In the genomic region with DNA sequence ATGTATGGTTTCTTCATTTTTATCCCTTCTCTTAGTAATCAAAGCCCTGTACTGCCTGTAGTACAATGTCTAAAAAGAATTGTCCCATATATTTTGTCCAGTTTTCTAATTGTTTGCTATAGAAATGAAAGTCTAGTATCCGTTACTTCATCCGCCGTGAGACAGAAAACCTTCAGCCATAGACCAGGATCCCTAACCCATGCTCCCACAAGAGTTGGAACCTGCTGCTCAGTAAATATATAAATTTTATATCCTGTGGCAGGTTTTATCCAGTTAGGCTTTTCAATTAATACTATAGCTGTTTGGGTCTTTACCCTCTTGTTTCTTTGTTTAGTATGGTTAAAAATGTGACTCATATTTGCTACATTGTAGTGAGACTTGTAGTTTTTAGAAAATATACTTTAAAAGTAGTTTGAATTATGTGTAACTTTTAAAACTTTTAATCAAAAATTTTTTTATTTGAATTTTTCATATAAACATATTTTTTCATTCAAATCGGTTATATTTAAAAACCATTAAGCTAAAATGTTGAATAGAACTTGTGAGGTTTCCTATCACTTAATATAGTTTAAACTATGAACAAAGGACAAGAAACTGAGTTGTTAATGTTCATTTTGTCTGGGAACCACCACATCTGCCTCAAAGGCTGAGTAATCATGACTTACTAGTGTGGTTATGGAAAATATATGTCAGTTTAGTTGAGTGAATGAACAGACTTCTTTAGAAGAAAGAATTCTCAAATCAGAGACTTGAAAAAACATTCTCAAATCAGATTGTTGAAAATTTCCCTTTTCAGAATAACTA, we compare ENCODE assay signal across 8 cellular contexts.
DNase-seq lines count a peak whose midpoint lies in the region; ATAC-seq and TF ChIP-seq lines count a peak whose summit lies in the region.

No MANE protein-coding gene starts in this region.

- H3K4me3 ChIP-seq in brain microvascular endothelial cell (ENCODE audit: low read depth, low read length) (peak overlapping the region; percentile 2), neuron (ENCODE audit: low read length) (peak overlapping the region; percentile 7)

- in situ Hi-C loops in brain microvascular endothelial cell (cut with HindIII; ENCODE audit: low pct_ligation_motif_present, low sequenced_read_pairs), result no loop called here

- H3K36me3 ChIP-seq in brain microvascular endothelial cell (replicated peaks), result no peaks in the 10 kb centered on the region
- peaks cover 7% of the 10 kb centered on the region for H3K36me3 ChIP-seq in neuron (ENCODE audit: insufficient read depth, low read length)

- H3K4me1 ChIP-seq in neuron (ENCODE audit: insufficient read depth, low read length), result peaks cover 35% of the 10 kb centered on the region

- DNase-seq in EL, result peak; percentile 66
- peak; percentile 24 for DNase-seq in MV-4-11 (lab: John Stamatoyannopoulos, UW)
- no peak for DNase-seq in brain microvascular endothelial cell
- DNase-seq in cerebellar cortex (ENCODE audit: low spot score), result no peak
- DNase-seq in posterior cingulate gyrus, result no peak

- H2AFZ ChIP-seq in neuron (ENCODE audit: low read depth, low read length), result no peak overlapping the region

- peak overlapping the region; percentile 94 for H3K27ac ChIP-seq in brain microvascular endothelial cell

- peaks cover 6% of the 10 kb centered on the region for H3K9me3 ChIP-seq in neuron (ENCODE audit: low read length)

- H3K27me3 ChIP-seq in brain microvascular endothelial cell (replicated peaks) (no peaks in the 10 kb centered on the region), neuron (ENCODE audit: insufficient read depth, low read length) (no peaks in the 10 kb centered on the region)

- ATAC-seq in HG03457 (IDR thresholded peaks at IDR 0.05; ENCODE audit: unreplicated experiment), result no peak
- no peak for ATAC-seq in GM18867 (IDR thresholded peaks at IDR 0.05; ENCODE audit: unreplicated experiment)

- intact Hi-C loops in posterior cingulate gyrus (cut with DNase I), result no loop called here

- TF ChIP-seq CTCF in brain microvascular endothelial cell (IDR thresholded peaks at IDR 0.05; ENCODE audit: low read depth, low read length, missing control alignments), result no peak

Comparison
In these comparisons a context has a peak if more than half of its experiments do, and no peak if none do; other contexts are left out.
1. DNase-seq: peak in EL (single experiment) and MV-4-11 (single experiment); none in brain microvascular endothelial cell (single experiment), cerebellar cortex (single experiment) and posterior cingulate gyrus (0 of 10).